1 cellular context compared by ENCODE assay signal in genomic region chr2:234823877-234824376, GRCh38.
TF ChIP-seq lines count a peak whose summit lies in the region.

No MANE protein-coding gene starts in this region.

TF ChIP-seq in SK-N-SH, 30 proteins besides CTCF, POLR2A, EP300 and RAD21 (continued from another document):
- TF ChIP-seq REST (IDR thresholded peaks at IDR 0.05; ENCODE audit: low read depth, low read length) (0 out of 2 replicates have a peak, but pooled peaks have one; percentile 37), POLR2AphosphoS5 (IDR thresholded peaks at IDR 0.05; ENCODE audit: low read depth, low read length) (peak; percentile 35; the same call in 1 of the 2 replicates), RFX5 (IDR thresholded peaks at IDR 0.05; ENCODE audit: low read length) (no peak), TCF12 (IDR thresholded peaks at IDR 0.05) (peak; percentile 92), ZBTB33 (IDR thresholded peaks at IDR 0.05; ENCODE audit: borderline replicate concordance, low read depth) (no peak), JUND (IDR thresholded peaks at IDR 0.05) (peak; percentile 74), TEAD4 (IDR thresholded peaks at IDR 0.05; ENCODE audit: borderline replicate concordance, insufficient read depth) (peak; percentile 67), TAF1 (IDR thresholded peaks at IDR 0.05; ENCODE audit: borderline replicate concordance, low read depth, low read length) (no peak), RXRA (IDR thresholded peaks at IDR 0.05; ENCODE audit: borderline replicate concordance, low read depth) (peak; percentile 86), GATA2 (CRISPR knock-in tag; IDR thresholded peaks at IDR 0.05) (no peak), MEF2A (IDR thresholded peaks at IDR 0.05; ENCODE audit: borderline replicate concordance, low read depth) (no peak)
